12 cellular contexts compared by ENCODE assay signal in the genomic region with DNA sequence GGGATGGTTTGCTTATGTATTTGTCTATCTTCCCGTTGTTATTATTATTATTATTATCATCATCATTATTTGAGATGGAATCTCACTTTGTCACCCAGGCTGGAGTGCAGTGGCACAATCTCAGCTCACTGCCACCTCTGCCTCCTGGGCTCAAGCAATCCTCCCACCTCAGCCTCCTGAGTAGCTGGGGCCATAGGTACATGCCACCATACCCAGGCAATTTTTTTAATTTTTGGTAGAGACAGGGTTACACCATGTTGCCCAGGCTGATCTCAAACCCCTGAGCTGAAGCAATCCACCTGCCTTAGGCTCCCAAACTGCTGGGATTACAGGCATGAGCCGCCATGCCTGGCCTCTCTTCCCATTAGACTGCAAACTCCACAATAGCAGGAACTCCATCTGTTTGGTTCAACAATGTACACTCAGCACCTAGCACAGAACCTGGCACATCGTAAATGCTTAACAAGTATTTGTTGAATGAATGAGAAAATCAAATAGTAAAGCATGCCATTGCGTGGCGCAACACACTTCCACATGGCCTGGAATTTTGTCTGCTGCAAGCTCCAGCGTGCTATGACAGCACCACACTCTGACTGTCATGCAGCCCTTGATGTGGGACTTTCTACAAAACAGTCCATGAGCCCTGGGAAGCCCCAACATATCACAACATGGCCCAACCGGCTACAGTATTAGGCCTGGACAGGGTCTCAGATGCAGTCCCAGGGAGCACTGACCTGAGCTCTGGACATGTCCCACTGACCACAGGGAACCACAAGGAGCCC. TPM values are rescaled to one million over a fixed set of nuclear protein-coding genes. Genes with fewer than 3 reads are reported as not detected.
DNase-seq lines count a peak whose midpoint lies in the region; ATAC-seq and TF ChIP-seq lines count a peak whose summit lies in the region.
"Had no signal": no experiment of that assay in that cellular context is flagged by ENCODE, and none has a peak within 500 bp of the region (broad histone marks: within the 10 kb centered on the region; RNA-seq: fewer than 3 reads in every experiment).

No MANE protein-coding gene starts in this region.

- intact Hi-C loops in Caco-2 (cut with micrococcal nuclease; ENCODE audit: unreplicated experiment) (no loop called here), adrenal gland (cut with DNase I) (no loop called here), gastrocnemius medialis (cut with DNase I; ENCODE audit: low total_unique reads) (no loop called here)

- CTCF ChIA-PET in Caco-2 (lab: Charles Lee) = interaction anchor here (0.6 to 0.9 kb wide), 2 partner anchors 46 to 73 kb away, joined by 3 read pairs; no protein-coding TSS in a partner anchor

- POLR2A ChIA-PET in Caco-2 (lab: Charles Lee) = no interaction called here

- no peaks in the 10 kb centered on the region for H3K36me3 ChIP-seq in Caco-2 (ENCODE audit: control insufficient read depth, insufficient read depth, low read length)
- H3K36me3 ChIP-seq in adrenal gland (replicated peaks in 1 of 2) = no peaks in the 10 kb centered on the region
- no peaks in the 10 kb centered on the region for H3K36me3 ChIP-seq in hepatocyte (replicated peaks; ENCODE audit: insufficient read depth, low read depth)
- H3K36me3 ChIP-seq in gastrocnemius medialis = no peaks in the 10 kb centered on the region

- no peak overlapping the region for H3K4me2 ChIP-seq in hepatocyte

- H2AFZ ChIP-seq in hepatocyte = no peak overlapping the region

- TF ChIP-seq CTCF in Caco-2 (IDR thresholded peaks at IDR 0.05; ENCODE audit: insufficient read depth in 1 of 2, low read depth in 1 of 2, low read length in 1 of 2, severe bottlenecking in 1 of 2, unreplicated experiment in 1 of 2) (no peak), adrenal gland (IDR thresholded peaks at IDR 0.05) (no peak), hepatocyte (IDR thresholded peaks at IDR 0.05; ENCODE audit: poor library complexity) (no peak), gastrocnemius medialis (IDR thresholded peaks at IDR 0.05 in 4 of 5, conservative IDR thresholded peaks at IDR 0.05 in 1 of 5) (no peak)

- peaks cover 13% of the 10 kb centered on the region for H3K36me3 Mint-ChIP-seq in Caco-2 (ENCODE audit: insufficient read depth, unreplicated experiment)
- peaks cover 3% of the 10 kb centered on the region for H3K36me3 Mint-ChIP-seq in effector memory CD8-positive, alpha-beta T cell (ENCODE audit: insufficient read depth)

- ATAC-seq in gastrocnemius medialis (no peak), HG03025 (IDR thresholded peaks at IDR 0.05; ENCODE audit: low FRiP score, unreplicated experiment) (no peak), GM18502 (IDR thresholded peaks at IDR 0.05; ENCODE audit: poor library complexity, unreplicated experiment) (no peak), HG03460 (IDR thresholded peaks at IDR 0.05; ENCODE audit: unreplicated experiment) (no peak)
- no peak for ATAC-seq in effector memory CD8-positive, alpha-beta T cell (replicated peaks)

- BruUV-seq in Caco-2 (replicated peaks; lab: Mats Ljungman, UMichigan) = no TSS peak

- no peaks in the 10 kb centered on the region for H4K20me1 ChIP-seq in hepatocyte (ENCODE audit: insufficient read depth, poor library complexity, severe bottlenecking)

- no peak overlapping the region for H3K4me3 Mint-ChIP-seq in Caco-2 (ENCODE audit: unreplicated experiment)
- no peak overlapping the region for H3K4me3 Mint-ChIP-seq in effector memory CD8-positive, alpha-beta T cell
- H3K4me3 Mint-ChIP-seq: T-helper 1 cell treated with Interleukin-12 subunit alpha and Interleukin-12 subunit beta and Interleukin-4 antibody, amounts not matched to agents 30 μg/mL and 1 μg/mL, for 36 hours had no signal

- peak overlapping the region; percentile 64 for H3K27ac Mint-ChIP-seq in Caco-2 (ENCODE audit: unreplicated experiment)
- no peak overlapping the region for H3K27ac Mint-ChIP-seq in effector memory CD8-positive, alpha-beta T cell
- H3K27ac Mint-ChIP-seq: T-helper 1 cell treated with Interleukin-12 subunit alpha and Interleukin-12 subunit beta and Interleukin-4 antibody, amounts not matched to agents 30 μg/mL and 1 μg/mL, for 36 hours had no signal

- peak; percentile 55 to 67 for DNase-seq in Caco-2
- peak in 2 of 7 donors; percentile 29 to 55 for DNase-seq in adrenal gland
- DNase-seq in hepatocyte (ENCODE audit: low spot score) = no peak
- DNase-seq in gastrocnemius medialis = no peak
- DNase-seq in effector memory CD8-positive, alpha-beta T cell = no peak
- DNase-seq: midbrain, NCI-H1694, small intestine had no signal

- in situ Hi-C loops in gastrocnemius medialis (cut with MboI; ENCODE audit: low sequenced_read_pairs in 4 of 4) = loop anchor here in 2 of 4 donors (25.0 kb wide), 1 partner anchor 215 kb away; no protein-coding TSS in a partner anchor

- H3K4me1 ChIP-seq in Caco-2 = peaks cover 43% of the 10 kb centered on the region
- peaks cover 29 to 55% of the 10 kb centered on the region in 2 donors for H3K4me1 ChIP-seq in adrenal gland (replicated peaks in 1 of 2)
- peaks cover 47% of the 10 kb centered on the region for H3K4me1 ChIP-seq in hepatocyte (ENCODE audit: insufficient read depth)
- H3K4me1 ChIP-seq in gastrocnemius medialis = peaks cover 0 to 10% of the 10 kb centered on the region in 2 donors

- peaks cover 21% of the 10 kb centered on the region for H3K4me1 Mint-ChIP-seq in Caco-2 (ENCODE audit: low read depth, unreplicated experiment)
- peaks cover 0 to 2% of the 10 kb centered on the region in 2 donors for H3K4me1 Mint-ChIP-seq in effector memory CD8-positive, alpha-beta T cell (ENCODE audit: low read depth in 2 of 2)

- WGBS in adrenal gland, 4 donors = 80 to 89% (median 86%) methylated on average over 6 to 7 of the region's 7 CpGs
- 78% methylated on average over 6 of the region's 7 CpGs for WGBS in hepatocyte (ENCODE audit: low lambda C conversion rate, missing lambda C conversion rate)

- no peaks in the 10 kb centered on the region for H3K27me3 Mint-ChIP-seq in Caco-2 (ENCODE audit: insufficient read depth, unreplicated experiment)
- peaks cover 59 to 74% of the 10 kb centered on the region in 2 donors for H3K27me3 Mint-ChIP-seq in effector memory CD8-positive, alpha-beta T cell

- TF ChIP-seq POLR2A in adrenal gland (IDR thresholded peaks at IDR 0.05) (no peak), gastrocnemius medialis (IDR thresholded peaks at IDR 0.05) (no peak)

- no peaks in the 10 kb centered on the region for H3K27me3 ChIP-seq in Caco-2 (replicated peaks; ENCODE audit: control insufficient read depth, insufficient read depth, low read length)
- no peaks in the 10 kb centered on the region for H3K27me3 ChIP-seq in adrenal gland
- no peaks in the 10 kb centered on the region for H3K27me3 ChIP-seq in hepatocyte
- H3K27me3 ChIP-seq in gastrocnemius medialis = no peaks in the 10 kb centered on the region

- H3K79me2 ChIP-seq in hepatocyte = peaks cover 11% of the 10 kb centered on the region

- H3K9me2 ChIP-seq in hepatocyte (replicated peaks; ENCODE audit: insufficient read depth) = no peaks in the 10 kb centered on the region

- H3K4me3 ChIP-seq in Caco-2 (ENCODE audit: low read depth, low read length) = no peak overlapping the region
- no peak overlapping the region for H3K4me3 ChIP-seq in adrenal gland
- no peak overlapping the region for H3K4me3 ChIP-seq in hepatocyte
- no peak overlapping the region for H3K4me3 ChIP-seq in gastrocnemius medialis

- H3K9me3 ChIP-seq in Caco-2 (no peaks in the 10 kb centered on the region), adrenal gland (replicated peaks in 1 of 3) (no peaks in the 10 kb centered on the region), hepatocyte (ENCODE audit: low read depth) (no peaks in the 10 kb centered on the region), gastrocnemius medialis (no peaks in the 10 kb centered on the region)

- H3K9me3 Mint-ChIP-seq in Caco-2 (ENCODE audit: unreplicated experiment) = no peaks in the 10 kb centered on the region
- no peaks in the 10 kb centered on the region for H3K9me3 Mint-ChIP-seq in effector memory CD8-positive, alpha-beta T cell
- H3K9me3 Mint-ChIP-seq: T-helper 1 cell treated with Interleukin-12 subunit alpha and Interleukin-12 subunit beta and Interleukin-4 antibody, amounts not matched to agents 30 μg/mL and 1 μg/mL, for 36 hours had no signal

- H3K27ac ChIP-seq in adrenal gland (peak overlapping the region in 3 of 5 donors; percentile 10 to 85 (median 79)), hepatocyte (peak overlapping the region; percentile 68), gastrocnemius medialis (peak overlapping the region; percentile 58 to 77 (median 75))

RNA-seq across cellular contexts. Expression of a gene that starts 3.8 kb away (rescaled TPM):
- total RNA-seq in Caco-2 (2022) (89.3 and 101 TPM in 2 replicates), adrenal gland (100 to 1,000 TPM in 4 of 8 donors, 10 to 100 TPM in 4; 31.7 to 294 (median 98.6) TPM), hepatocyte (46.2 and 58.3 TPM in 2 replicates), gastrocnemius medialis (100 to 1,000 TPM in 2 of 4 donors, 10 to 100 TPM in 2; 50.3 to 120 (median 105) TPM)
- polyA plus RNA-seq in adrenal gland (100 to 1,000 TPM in 1 of 3 donors, 10 to 100 TPM in 2; 22.7 to 146 (median 89.5) TPM), hepatocyte (64.4 and 69.4 TPM in 2 replicates)

RNA-seq across cellular contexts. Expression of a gene that starts 45.0 kb away (rescaled TPM):
- total RNA-seq in Caco-2 (2022) = not detected in 2 replicates
- total RNA-seq in adrenal gland = 1 to 10 TPM in 2 of 8 donors, under 1 TPM in 1, not detected in 5; 0.98 to 2.8 (median 1.7) TPM
- 1 to 10 TPM in 1 of 3 donors, under 1 TPM in 2; 0.18 to 3.5 (median 0.67) TPM for polyA plus RNA-seq in adrenal gland
- 0.28 TPM in 1 of 2 replicates, not detected in the other for total RNA-seq in hepatocyte
- polyA plus RNA-seq in hepatocyte = 0.68 TPM in 1 of 2 replicates, not detected in the other
- total RNA-seq in gastrocnemius medialis = under 1 TPM in 1 of 4 donors, not detected in 3; 0.59 TPM

Comparison
In these comparisons a context has a peak if more than half of its experiments do, and no peak if none do; other contexts are left out.
1. DNase-seq: peak in Caco-2 (2 of 2); none in hepatocyte (single experiment), gastrocnemius medialis (0 of 2) and effector memory CD8-positive, alpha-beta T cell (0 of 3).
2. Peak in every context shown above with its lines, with median percentiles within 50 percentile points of each other: H3K27ac ChIP-seq.